In the genomic region with DNA sequence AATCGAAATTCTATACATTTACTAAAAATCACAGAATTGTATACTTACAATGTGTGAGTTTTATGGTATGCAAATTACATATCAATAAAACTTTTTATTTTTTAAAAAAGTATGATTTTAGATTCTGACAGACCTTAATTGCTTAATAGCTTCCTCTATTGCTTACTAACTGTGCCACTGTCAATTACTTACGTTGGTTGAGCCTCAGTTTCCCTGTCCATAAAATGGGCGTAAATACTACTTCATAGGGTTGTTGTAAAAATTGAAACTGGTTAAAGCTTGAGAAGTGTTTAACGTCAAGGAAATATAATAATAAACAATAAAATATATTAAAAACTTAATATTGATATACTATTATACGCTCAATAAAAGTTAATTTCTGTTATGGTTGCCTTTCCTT, we compare ENCODE assay signal across 8 cellular contexts.
"Had no signal": no experiment of that assay in that cellular context is flagged by ENCODE, and none has a peak within 500 bp of the region (broad histone marks: within the 10 kb centered on the region; RNA-seq: fewer than 3 reads in every experiment).

No MANE protein-coding gene starts in this region.

- ATAC-seq: GM12878 had no signal

- H3K4me3 ChIP-seq: GM12878 had no signal

- DNase-seq: GDM1, GF-D8 had no signal

- FAIRE-seq: G401.6, GM12878, GM12891, GM12892, GM18507, GM19239 had no signal
